ENCODE assay signal across 9 cellular contexts in the genomic region with DNA sequence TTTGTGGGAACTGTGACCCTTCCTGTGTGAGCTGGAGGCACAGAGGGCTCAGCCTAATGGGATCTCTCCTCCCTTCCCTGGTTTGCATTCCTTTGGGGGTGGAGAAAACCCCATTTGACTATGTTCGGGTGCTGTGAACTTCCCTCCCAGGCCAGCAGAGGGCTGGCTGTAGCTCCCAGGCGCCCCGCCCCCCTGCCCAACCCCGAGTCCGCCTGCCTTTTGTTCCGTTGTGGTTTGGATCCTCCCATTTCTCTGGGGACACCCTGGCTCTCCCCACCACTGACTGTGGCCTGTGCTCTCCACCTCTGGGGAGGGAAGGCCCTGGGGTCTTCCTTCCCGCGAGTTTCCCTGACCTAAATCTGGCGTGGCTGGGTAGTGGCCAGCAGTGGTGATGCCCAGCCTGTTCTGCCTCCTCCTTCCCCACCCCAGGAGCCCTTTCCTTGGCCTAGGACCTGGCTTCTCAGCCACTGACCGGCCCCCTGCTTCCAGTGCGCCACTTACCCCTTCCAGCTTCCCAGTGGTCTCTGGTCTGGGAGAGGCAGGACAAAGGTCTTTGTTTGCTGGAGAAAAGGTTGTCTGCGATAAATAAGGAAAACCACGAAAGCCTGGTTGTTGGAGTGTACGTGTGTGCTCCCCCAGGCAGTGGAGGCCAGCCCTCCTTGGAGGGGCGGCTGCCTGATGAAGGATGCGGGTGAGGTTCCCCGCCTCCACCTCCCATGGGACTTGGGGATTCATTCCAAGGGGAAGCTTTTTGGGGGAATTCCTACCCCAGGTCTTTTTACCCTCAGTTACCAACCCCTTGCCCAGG. TPM values are rescaled to one million over a fixed set of nuclear protein-coding genes. Genes with fewer than 3 reads are reported as not detected.
DNase-seq lines count a peak whose midpoint lies in the region; ATAC-seq and TF ChIP-seq lines count a peak whose summit lies in the region.
"Had no signal": no experiment of that assay in that cellular context is flagged by ENCODE, and none has a peak within 500 bp of the region (broad histone marks: within the 10 kb centered on the region; RNA-seq: fewer than 3 reads in every experiment).

No MANE protein-coding gene starts in this region.

- peak; percentile 7 for ATAC-seq in Right ventricle myocardium inferior
- ATAC-seq in GM21360 (IDR thresholded peaks at IDR 0.05; ENCODE audit: unreplicated experiment): no peak
- ATAC-seq in GM21576 (IDR thresholded peaks at IDR 0.05; ENCODE audit: unreplicated experiment): no peak

- TF ChIP-seq POLR2A in prostate gland (IDR thresholded peaks at IDR 0.05): no peak

- POLR2A ChIA-PET in CD8-positive, alpha-beta memory T cell (lab: Charles Lee): no interaction called here

- H3K9me3 ChIP-seq in CD8-positive, alpha-beta memory T cell (ENCODE audit: low read length): no peaks in the 10 kb centered on the region
- no peaks in the 10 kb centered on the region for H3K9me3 ChIP-seq in prostate gland

- H3K27me3 ChIP-seq in CD8-positive, alpha-beta memory T cell (ENCODE audit: insufficient read depth, low read length, poor library complexity, severe bottlenecking): peaks cover 25% of the 10 kb centered on the region
- no peaks in the 10 kb centered on the region for H3K27me3 ChIP-seq in prostate gland (replicated peaks; ENCODE audit: insufficient read depth)

- H3K27ac ChIP-seq in CD8-positive, alpha-beta memory T cell (ENCODE audit: low read depth, low read length): peak overlapping the region; percentile 92
- H3K27ac ChIP-seq in prostate gland: peak overlapping the region; percentile 90 to 95

- H3K4me1 ChIP-seq in CD8-positive, alpha-beta memory T cell (ENCODE audit: insufficient read depth, low read length): peaks cover 9% of the 10 kb centered on the region
- peaks cover 28% of the 10 kb centered on the region for H3K4me1 ChIP-seq in prostate gland (replicated peaks)

- TF ChIP-seq CTCF in HFFc6 (IDR thresholded peaks at IDR 0.05) (peak; percentile 89), prostate gland (IDR thresholded peaks at IDR 0.05) (peak; percentile 69 to 94 (median 83))

- WGBS in prostate gland: 27% methylated on average over 17 of the region's 17 CpGs

- DNase-seq in CD8-positive, alpha-beta memory T cell: peak; percentile 24 to 61 (median 48)
- peak; percentile 57 for DNase-seq in HFFc6
- peak; percentile 52 for DNase-seq in SK-N-DZ (ENCODE audit: low spot score)
- peak; percentile 84 for DNase-seq in Right ventricle myocardium inferior (ENCODE audit: missing footprints)
- peak; percentile 72 for DNase-seq in prostate gland (ENCODE audit: low spot score)

- intact Hi-C loops in Right ventricle myocardium inferior (cut with DNase I) (loop anchor here (2.0 to 10.0 kb wide), 3 partner anchors 40 to 450 kb away; partner anchors contain the start of gene SLC29A1), prostate gland (cut with DNase I) (loop anchor here (5.0 kb wide), 2 partner anchors 127 to 227 kb away; no protein-coding TSS in a partner anchor)

- H3K36me3 Mint-ChIP-seq in CD8-positive, alpha-beta memory T cell: peaks cover 0 to 2% (median 0%) of the 10 kb centered on the region in 3 donors
- peaks cover 5% of the 10 kb centered on the region; the same call in 1 of the 2 replicates for H3K36me3 Mint-ChIP-seq in HFFc6 (ENCODE audit: low read depth)
- peaks cover 8% of the 10 kb centered on the region for H3K36me3 Mint-ChIP-seq in activated naive CD4-positive, alpha-beta T cell treated with anti-CD3 and anti-CD28 coated beads, Interleukin-2, amount 50 U/mL, for 24 hours

- no peak overlapping the region for H3K4me3 Mint-ChIP-seq in CD8-positive, alpha-beta memory T cell
- H3K4me3 Mint-ChIP-seq in HFFc6: peak overlapping the region; percentile 63
- no peak overlapping the region for H3K4me3 Mint-ChIP-seq in activated naive CD4-positive, alpha-beta T cell treated with anti-CD3 and anti-CD28 coated beads, Interleukin-2, amount 50 U/mL, for 24 hours
- H3K4me3 Mint-ChIP-seq: central memory CD8-positive, alpha-beta T cell had no signal

- no peaks in the 10 kb centered on the region for H3K9me3 Mint-ChIP-seq in CD8-positive, alpha-beta memory T cell
- no peaks in the 10 kb centered on the region for H3K9me3 Mint-ChIP-seq in HFFc6
- H3K9me3 Mint-ChIP-seq in activated naive CD4-positive, alpha-beta T cell treated with anti-CD3 and anti-CD28 coated beads, Interleukin-2, amount 50 U/mL, for 24 hours: no peaks in the 10 kb centered on the region
- H3K9me3 Mint-ChIP-seq: central memory CD8-positive, alpha-beta T cell had no signal

- CTCF ChIA-PET in CD8-positive, alpha-beta memory T cell (lab: Charles Lee): interaction anchor here (0.8 to 2.7 kb wide), 11 partner anchors 9 to 310 kb away, joined by 3 to 14 read pairs (median 5); no protein-coding TSS in a partner anchor

- no peak overlapping the region for H3K27ac Mint-ChIP-seq in CD8-positive, alpha-beta memory T cell
- peak overlapping the region; percentile 85 for H3K27ac Mint-ChIP-seq in HFFc6
- H3K27ac Mint-ChIP-seq in activated naive CD4-positive, alpha-beta T cell treated with anti-CD3 and anti-CD28 coated beads, Interleukin-2, amount 50 U/mL, for 24 hours: peak overlapping the region; percentile 35

- no peaks in the 10 kb centered on the region for H3K36me3 ChIP-seq in CD8-positive, alpha-beta memory T cell (ENCODE audit: insufficient read depth, low read length)
- H3K36me3 ChIP-seq in prostate gland: peaks cover 0 to 5% of the 10 kb centered on the region in 2 donors

- no peak overlapping the region for H3K4me3 ChIP-seq in CD8-positive, alpha-beta memory T cell (ENCODE audit: low read length)
- peak overlapping the region in 1 of 2 donors; percentile 83 for H3K4me3 ChIP-seq in prostate gland

- peaks cover 16 to 28% of the 10 kb centered on the region in 2 donors for H3K27me3 Mint-ChIP-seq in CD8-positive, alpha-beta memory T cell
- H3K27me3 Mint-ChIP-seq in HFFc6 (ENCODE audit: insufficient read depth): no peaks in the 10 kb centered on the region
- H3K27me3 Mint-ChIP-seq in activated naive CD4-positive, alpha-beta T cell treated with anti-CD3 and anti-CD28 coated beads, Interleukin-2, amount 50 U/mL, for 24 hours: peaks cover 4% of the 10 kb centered on the region

- H3K4me1 Mint-ChIP-seq in CD8-positive, alpha-beta memory T cell: peaks cover 10 to 28% (median 12%) of the 10 kb centered on the region in 3 donors
- peaks cover 37% of the 10 kb centered on the region for H3K4me1 Mint-ChIP-seq in HFFc6 (ENCODE audit: low read depth)
- H3K4me1 Mint-ChIP-seq in activated naive CD4-positive, alpha-beta T cell treated with anti-CD3 and anti-CD28 coated beads, Interleukin-2, amount 50 U/mL, for 24 hours: peaks cover 26% of the 10 kb centered on the region

RNA-seq across cellular contexts. Expression of gene VEGFA, which starts 5.0 kb away (rescaled TPM):
- total RNA-seq in CD8-positive, alpha-beta memory T cell: 10 to 100 TPM; 16.4 to 17.5 TPM
- polyA plus RNA-seq in CD8-positive, alpha-beta memory T cell: not detected
- 10 to 100 TPM; 26.0 to 37.4 (median 28.3) TPM for total RNA-seq in HFFc6 (2021; fragmentation: NEBNext Ultra II Directional; extraction: Animal tissue kit (Norgen Biotek cat#: 25700))
- polyA plus RNA-seq in SK-N-DZ (2014; cell fraction: cytosol; rRNA removed): 25.1 and 28.9 TPM in 2 replicates
- polyA plus RNA-seq in SK-N-DZ (2014; cell fraction: nucleus; rRNA removed): 138 and 142 TPM in 2 replicates
- total RNA-seq in Right ventricle myocardium inferior (242 TPM), prostate gland (100 to 1,000 TPM; 127 to 335 TPM)

Comparison
In these comparisons a context has a peak if more than half of its experiments do, and no peak if none do; other contexts are left out.
1. H3K27ac Mint-ChIP-seq: peak in HFFc6 (single experiment) and activated naive CD4-positive, alpha-beta T cell treated with anti-CD3 and anti-CD28 coated beads, Interleukin-2, amount 50 U/mL, for 24 hours (single experiment); none in CD8-positive, alpha-beta memory T cell (0 of 8).
2. Peak in every context shown above with its lines, with median percentiles within 50 percentile points of each other: DNase-seq.